Comparison of ENCODE assay signal across 10 cellular contexts in genomic region chr13:46593403-46593802, GRCh38. TPM values are rescaled to one million over a fixed set of nuclear protein-coding genes. Genes with fewer than 3 reads are reported as not detected.
DNase-seq lines count a peak whose midpoint lies in the region; ATAC-seq, FAIRE-seq and TF ChIP-seq lines count a peak whose summit lies in the region.
"Had no signal": no experiment of that assay in that cellular context is flagged by ENCODE, and none has a peak within 500 bp of the region (broad histone marks: within the 10 kb centered on the region; RNA-seq: fewer than 3 reads in every experiment).

No MANE protein-coding gene starts in this region.

- TF ChIP-seq POLR2A in GM12891 (IDR thresholded peaks at IDR 0.05; ENCODE audit: low read depth, low read length) = no peak

- intact Hi-C loops in natural killer cell (cut with micrococcal nuclease) (no loop called here), A673 (cut with micrococcal nuclease; ENCODE audit: unreplicated experiment) (no loop called here)

- POLR2A ChIA-PET in A673 (lab: Charles Lee; ENCODE audit: low non-redundant PET) = no interaction called here

- DNase-seq in GM12891 (ENCODE audit: insufficient read length, low spot score) = no peak
- peak; percentile 34 to 44 for DNase-seq in activated CD4-positive, alpha-beta T cell treated with anti-CD3 and anti-CD28 coated beads, Interleukin-2, amount 50 U/mL, for 4 hours
- DNase-seq in natural killer cell = no peak
- DNase-seq in HK-2 (ENCODE audit: unreplicated experiment) = no peak
- no peak for DNase-seq in NCI-H2081 (lab: John Stamatoyannopoulos, UW)
- no peak for DNase-seq in A673 (ENCODE audit: low spot score)

- BruUV-seq in A673 (replicated peaks; lab: Mats Ljungman, UMichigan) = no TSS peak

- H3K36me3 ChIP-seq in A673 (ENCODE audit: insufficient read depth, low read length, poor library complexity, severe bottlenecking) = no peaks in the 10 kb centered on the region

- H3K27ac Mint-ChIP-seq in natural killer cell = peak overlapping the region in 1 of 2 donors; percentile 2

- H3K4me1 ChIP-seq in A673 (ENCODE audit: insufficient read depth, low read length, poor library complexity, severe bottlenecking) = peaks cover 72% of the 10 kb centered on the region

- H3K9me3 ChIP-seq in A673 (ENCODE audit: low read depth, low read length, poor library complexity, severe bottlenecking) = no peaks in the 10 kb centered on the region

- no peak overlapping the region for H3K4me3 Mint-ChIP-seq in natural killer cell

- CTCF ChIA-PET in A673 (lab: Charles Lee) = no interaction called here

- H3K4me1 Mint-ChIP-seq in natural killer cell = peaks cover 70 to 81% of the 10 kb centered on the region in 2 donors

- H3K27ac ChIP-seq in A673 (ENCODE audit: low read depth, low read length, poor library complexity, severe bottlenecking) = no peak overlapping the region

- ATAC-seq in HG02938 (IDR thresholded peaks at IDR 0.05; ENCODE audit: unreplicated experiment) (peak; percentile 63), natural killer cell (peak; percentile 24 to 70 (median 57)), GM19455 (IDR thresholded peaks at IDR 0.05; ENCODE audit: unreplicated experiment) (no peak)

- no peak overlapping the region for H3K4me3 ChIP-seq in A673 (ENCODE audit: low read depth, low read length, poor library complexity, severe bottlenecking)
- H3K4me3 ChIP-seq: smooth muscle cell had no signal

- no peaks in the 10 kb centered on the region for H3K27me3 Mint-ChIP-seq in natural killer cell (ENCODE audit: low read depth in 2 of 2)

- no peaks in the 10 kb centered on the region for H3K9me3 Mint-ChIP-seq in natural killer cell

- no peaks in the 10 kb centered on the region for H3K27me3 ChIP-seq in A673 (replicated peaks; ENCODE audit: insufficient read depth, low read depth, low read length, poor library complexity)

- peak; percentile 91 for FAIRE-seq in GM12891 (lab: Jason Lieb, UNC)
- FAIRE-seq: colon had no signal

- no peak for TF ChIP-seq CTCF in natural killer cell (IDR thresholded peaks at IDR 0.05)
- TF ChIP-seq CTCF in A673 (conservative IDR thresholded peaks at IDR 0.05; ENCODE audit: low read depth, low read length) = no peak

- H3K36me3 Mint-ChIP-seq in natural killer cell = no peaks in the 10 kb centered on the region

TF ChIP-seq in GM12891, 5 proteins besides CTCF, POLR2A, EP300 and RAD21:
- TF ChIP-seq SPI1 (IDR thresholded peaks at IDR 0.05; ENCODE audit: low read depth, low read length) (no peak), POLR2AphosphoS5 (IDR thresholded peaks at IDR 0.05; ENCODE audit: low read depth, low read length) (no peak), TAF1 (IDR thresholded peaks at IDR 0.05; ENCODE audit: low read depth, low read length) (no peak), PAX5 (IDR thresholded peaks at IDR 0.05; ENCODE audit: insufficient read depth, low read length, severe bottlenecking) (no peak), POU2F2 (IDR thresholded peaks at IDR 0.05; ENCODE audit: low read depth, low read length) (no peak)

RNA-seq across cellular contexts. Expression of gene LRCH1, which starts 40.4 kb away (rescaled TPM):
- polyA plus RNA-seq in GM12891 (2012; ENCODE audit: low read depth, missing spikeins) = 19.9 TPM
- total RNA-seq in natural killer cell = 10 to 100 TPM; 23.7 to 32.2 (median 29.6) TPM
- total RNA-seq in A673 (2021) = 25.3 and 26.9 TPM in 2 replicates

Comparison
In these comparisons a context has a peak if more than half of its experiments do, and no peak if none do; other contexts are left out.
1. DNase-seq: peak in activated CD4-positive, alpha-beta T cell treated with anti-CD3 and anti-CD28 coated beads, Interleukin-2, amount 50 U/mL, for 4 hours (2 of 2); none in GM12891 (single experiment), natural killer cell (single experiment), HK-2 (single experiment), NCI-H2081 (0 of 2) and A673 (single experiment).